In genomic region chr1:60914982-60915381, GRCh38 we compare ENCODE assay signal across 24 cellular contexts.
"Had no signal": no experiment of that assay in that cellular context is flagged by ENCODE, and none has a peak within 500 bp of the region (broad histone marks: within the 10 kb centered on the region; RNA-seq: fewer than 3 reads in every experiment).

No MANE protein-coding gene starts in this region.

- H3K27ac ChIP-seq: colonic mucosa, esophagus muscularis mucosa, foreskin keratinocyte, gastroesophageal sphincter, hepatocyte, lower lobe of right lung had no signal

- H3K4me1 ChIP-seq: colonic mucosa, foreskin keratinocyte, gastroesophageal sphincter, lower lobe of right lung had no signal

- ATAC-seq: effector memory CD8-positive, alpha-beta T cell; foreskin keratinocyte; gastroesophageal sphincter; left lobe of liver; left ventricle myocardium superior; lower lobe of right lung had no signal

- DNase-seq: colonic mucosa; cortex of kidney; effector CD8-positive, alpha-beta T cell; effector memory CD8-positive, alpha-beta T cell; foreskin keratinocyte; glutamatergic neuron; head of caudate nucleus; hypothalamus; immature natural killer cell; islet precursor cell; kidney; kidney glomerular epithelial cell; left colon; left ventricle myocardium superior; lower lobe of right lung; mesenchymal stem cell; naive B cell had no signal

- H3K36me3 ChIP-seq: colonic mucosa, esophagus muscularis mucosa, gastroesophageal sphincter, lower lobe of right lung had no signal

- H3K4me3 ChIP-seq: colonic mucosa, esophagus muscularis mucosa, gastroesophageal sphincter, hepatocyte, lower lobe of right lung, mucosa of descending colon had no signal

- H3K4me2 ChIP-seq: hepatocyte had no signal

- H3K27ac Mint-ChIP-seq: effector memory CD8-positive, alpha-beta T cell; immature natural killer cell; mesothelial cell of epicardium had no signal

- H3K79me2 ChIP-seq: hepatocyte had no signal

- H3K27me3 Mint-ChIP-seq: dendritic cell treated with granulocyte-macrophage colony-stimulating factor and Interleukin-4, amounts not matched to agents 40 ng/mL and 50 ng/mL, for 4 days; naive B cell had no signal

- H3K4me3 Mint-ChIP-seq: dendritic cell treated with granulocyte-macrophage colony-stimulating factor and Interleukin-4, amounts not matched to agents 40 ng/mL and 50 ng/mL, for 4 days; effector memory CD8-positive, alpha-beta T cell; immature natural killer cell; mesothelial cell of epicardium; naive B cell had no signal

- H2AFZ ChIP-seq: hepatocyte had no signal

- H3K36me3 Mint-ChIP-seq: immature natural killer cell, mesothelial cell of epicardium, naive B cell had no signal

- H3K9me3 ChIP-seq: colonic mucosa, gastroesophageal sphincter, lower lobe of right lung, mucosa of descending colon had no signal

- H3K27me3 ChIP-seq: colonic mucosa, esophagus muscularis mucosa, gastroesophageal sphincter, hepatocyte had no signal

- H3K4me1 Mint-ChIP-seq: immature natural killer cell, mesothelial cell of epicardium, naive B cell had no signal

- H3K9me3 Mint-ChIP-seq: dendritic cell treated with granulocyte-macrophage colony-stimulating factor and Interleukin-4, amounts not matched to agents 40 ng/mL and 50 ng/mL, for 4 days; effector memory CD8-positive, alpha-beta T cell; immature natural killer cell had no signal
